Comparison of ENCODE assay signal across 9 cellular contexts in the genomic region with DNA sequence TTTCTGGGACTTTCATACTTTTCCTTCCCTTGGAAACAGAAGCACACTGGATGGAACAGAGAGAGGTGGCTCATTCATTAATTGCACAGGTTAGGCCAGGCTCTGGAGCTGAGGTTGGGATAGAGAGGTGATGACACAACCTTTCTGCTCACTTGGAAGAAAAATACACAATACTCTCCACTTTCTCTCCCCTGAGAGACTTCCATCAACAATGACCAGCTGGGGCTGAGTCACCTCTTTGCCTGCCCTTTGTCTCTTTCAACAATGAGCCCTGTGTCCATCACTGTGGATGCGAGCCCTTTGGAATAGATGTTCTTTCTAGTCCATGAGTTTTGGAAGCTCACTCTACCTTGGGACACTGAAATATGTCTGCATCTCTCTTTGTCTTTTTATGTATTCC.
DNase-seq lines count a peak whose midpoint lies in the region.
"Had no signal": no experiment of that assay in that cellular context is flagged by ENCODE, and none has a peak within 500 bp of the region (broad histone marks: within the 10 kb centered on the region; RNA-seq: fewer than 3 reads in every experiment).

No MANE protein-coding gene starts in this region.

- DNase-seq in HK-2 (ENCODE audit: unreplicated experiment) (peak; percentile 29), amniotic epithelial cell (ENCODE audit: low read depth) (peak; percentile 48), hepatic stellate cell (ENCODE audit: low spot score) (peak; percentile 57), superior temporal gyrus (ENCODE audit: extremely low spot score) (peak; percentile 91), NCI-H1105 treated with DMSO at 0.1 percent for 48 hours (lab: John Stamatoyannopoulos, UW) (no peak), DMS 273 (lab: John Stamatoyannopoulos, UW; ENCODE audit: unreplicated experiment) (no peak)
- DNase-seq in stimulated activated CD4-positive, alpha-beta T cell treated with anti-CD3 and anti-CD28 coated beads, Interleukin-2, amount 100 ng/mL, for 24 hours, result no peak
- DNase-seq: activated naive CD4-positive, alpha-beta T cell treated with anti-CD3 and anti-CD28 coated beads, Interleukin-2, amount 50 U/mL, for 16 hours; NCI-H526 treated with DMSO at 0.1 percent for 48 hours had no signal

Comparison
In these comparisons a context has a peak if more than half of its experiments do, and no peak if none do; other contexts are left out.
1. DNase-seq: peak in HK-2 (single experiment), amniotic epithelial cell (single experiment), hepatic stellate cell (single experiment) and superior temporal gyrus (single experiment); none in NCI-H1105 treated with DMSO at 0.1 percent for 48 hours (single experiment), stimulated activated CD4-positive, alpha-beta T cell treated with anti-CD3 and anti-CD28 coated beads, Interleukin-2, amount 100 ng/mL, for 24 hours (0 of 2) and DMS 273 (single experiment).